ENCODE assay signal across 1 cellular context in the genomic region with DNA sequence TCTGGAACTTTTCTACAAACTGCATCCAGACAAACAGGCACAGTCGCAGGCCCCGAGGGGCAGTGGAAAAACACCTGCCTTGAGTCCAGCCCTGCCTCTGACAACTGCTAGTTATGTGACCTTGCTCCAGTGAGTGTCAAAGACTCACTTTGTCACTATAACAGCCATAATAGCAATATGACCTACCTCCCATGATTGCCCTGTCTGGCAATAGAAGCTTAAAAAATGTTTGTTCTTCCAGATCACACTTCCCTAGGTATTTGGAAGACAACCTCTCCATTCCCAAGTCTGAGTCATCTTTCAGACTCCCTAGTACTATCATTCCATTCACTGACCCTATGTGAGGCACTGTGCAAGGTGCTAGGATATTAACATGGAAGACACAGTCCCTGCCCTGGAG.
A peak's percentile ranks its signal among the peaks of the same experiment; 100 is the strongest.
TF ChIP-seq lines count a peak whose summit lies in the region.

No MANE protein-coding gene starts in this region.

TF ChIP-seq in HepG2, 621 proteins besides CTCF, POLR2A, EP300 and RAD21 (continued from another document and continues in another):
- TF ChIP-seq, protein P1, sequence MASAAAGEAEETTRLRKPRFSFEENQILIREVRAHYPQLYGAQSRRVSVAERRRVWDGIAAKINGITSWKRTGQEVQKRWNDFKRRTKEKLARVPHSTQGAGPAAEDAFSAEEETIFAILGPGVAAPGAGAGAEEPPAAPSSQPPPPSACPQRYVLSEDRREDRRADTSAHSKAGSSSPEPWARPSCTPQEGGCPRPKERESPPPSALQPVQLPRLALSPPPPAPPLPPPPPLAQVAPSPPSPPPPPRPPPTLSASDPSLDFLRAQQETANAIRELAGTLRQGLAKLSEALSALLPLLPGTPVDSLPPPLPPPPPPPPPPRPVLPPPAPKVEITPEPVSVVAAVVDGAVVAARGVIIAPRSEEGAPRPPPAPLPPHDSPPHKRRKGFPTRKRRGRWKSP (CRISPR knock-in tag; IDR thresholded peaks at IDR 0.05), result no peak
- no peak for TF ChIP-seq PAX8 (CRISPR knock-in tag; IDR thresholded peaks at IDR 0.05; ENCODE audit: borderline replicate concordance)
- TF ChIP-seq, protein P2, sequence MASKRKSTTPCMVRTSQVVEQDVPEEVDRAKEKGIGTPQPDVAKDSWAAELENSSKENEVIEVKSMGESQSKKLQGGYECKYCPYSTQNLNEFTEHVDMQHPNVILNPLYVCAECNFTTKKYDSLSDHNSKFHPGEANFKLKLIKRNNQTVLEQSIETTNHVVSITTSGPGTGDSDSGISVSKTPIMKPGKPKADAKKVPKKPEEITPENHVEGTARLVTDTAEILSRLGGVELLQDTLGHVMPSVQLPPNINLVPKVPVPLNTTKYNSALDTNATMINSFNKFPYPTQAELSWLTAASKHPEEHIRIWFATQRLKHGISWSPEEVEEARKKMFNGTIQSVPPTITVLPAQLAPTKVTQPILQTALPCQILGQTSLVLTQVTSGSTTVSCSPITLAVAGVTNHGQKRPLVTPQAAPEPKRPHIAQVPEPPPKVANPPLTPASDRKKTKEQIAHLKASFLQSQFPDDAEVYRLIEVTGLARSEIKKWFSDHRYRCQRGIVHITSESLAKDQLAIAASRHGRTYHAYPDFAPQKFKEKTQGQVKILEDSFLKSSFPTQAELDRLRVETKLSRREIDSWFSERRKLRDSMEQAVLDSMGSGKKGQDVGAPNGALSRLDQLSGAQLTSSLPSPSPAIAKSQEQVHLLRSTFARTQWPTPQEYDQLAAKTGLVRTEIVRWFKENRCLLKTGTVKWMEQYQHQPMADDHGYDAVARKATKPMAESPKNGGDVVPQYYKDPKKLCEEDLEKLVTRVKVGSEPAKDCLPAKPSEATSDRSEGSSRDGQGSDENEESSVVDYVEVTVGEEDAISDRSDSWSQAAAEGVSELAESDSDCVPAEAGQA (IDR thresholded peaks at IDR 0.05; ENCODE audit: low read depth), result no peak
- TF ChIP-seq, protein P2 (CRISPR knock-in tag; IDR thresholded peaks at IDR 0.05; ENCODE audit: borderline replicate concordance), result no peak
- no peak for TF ChIP-seq KMT2B (CRISPR knock-in tag; IDR thresholded peaks at IDR 0.05)
- TF ChIP-seq ZNF124 (CRISPR knock-in tag; IDR thresholded peaks at IDR 0.05), result no peak
- TF ChIP-seq, protein P3, sequence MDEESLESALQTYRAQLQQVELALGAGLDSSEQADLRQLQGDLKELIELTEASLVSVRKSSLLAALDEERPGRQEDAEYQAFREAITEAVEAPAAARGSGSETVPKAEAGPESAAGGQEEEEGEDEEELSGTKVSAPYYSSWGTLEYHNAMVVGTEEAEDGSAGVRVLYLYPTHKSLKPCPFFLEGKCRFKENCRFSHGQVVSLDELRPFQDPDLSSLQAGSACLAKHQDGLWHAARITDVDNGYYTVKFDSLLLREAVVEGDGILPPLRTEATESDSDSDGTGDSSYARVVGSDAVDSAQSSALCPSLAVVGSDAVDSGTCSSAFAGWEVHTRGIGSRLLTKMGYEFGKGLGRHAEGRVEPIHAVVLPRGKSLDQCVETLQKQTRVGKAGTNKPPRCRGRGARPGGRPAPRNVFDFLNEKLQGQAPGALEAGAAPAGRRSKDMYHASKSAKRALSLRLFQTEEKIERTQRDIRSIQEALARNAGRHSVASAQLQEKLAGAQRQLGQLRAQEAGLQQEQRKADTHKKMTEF (CRISPR knock-in tag; IDR thresholded peaks at IDR 0.05), result no peak
- no peak for TF ChIP-seq ZNF121 (CRISPR knock-in tag; IDR thresholded peaks at IDR 0.05)
- no peak for TF ChIP-seq ZNF75D (CRISPR knock-in tag; IDR thresholded peaks at IDR 0.05; ENCODE audit: borderline replicate concordance)
- TF ChIP-seq SOX13 (IDR thresholded peaks at IDR 0.05), result no peak
- peak in 1 of 2 experiments; percentile 35; a peak in 1 of 4 replicates for TF ChIP-seq SOX13 (CRISPR knock-in tag; conservative IDR thresholded peaks at IDR 0.05 in 1 of 2, IDR thresholded peaks at IDR 0.05 in 1 of 2)
- no peak for TF ChIP-seq MAZ (IDR thresholded peaks at IDR 0.05; ENCODE audit: borderline replicate concordance, low read depth, low read length)
- no peak for TF ChIP-seq MAZ (CRISPR knock-in tag; IDR thresholded peaks at IDR 0.05; ENCODE audit: low read depth)
- no peak for TF ChIP-seq SRF (IDR thresholded peaks at IDR 0.05; ENCODE audit: low read depth, low read length)
- TF ChIP-seq ZNF292 (CRISPR knock-in tag; IDR thresholded peaks at IDR 0.05; ENCODE audit: borderline replicate concordance, low read depth), result no peak
- TF ChIP-seq, protein P4, sequence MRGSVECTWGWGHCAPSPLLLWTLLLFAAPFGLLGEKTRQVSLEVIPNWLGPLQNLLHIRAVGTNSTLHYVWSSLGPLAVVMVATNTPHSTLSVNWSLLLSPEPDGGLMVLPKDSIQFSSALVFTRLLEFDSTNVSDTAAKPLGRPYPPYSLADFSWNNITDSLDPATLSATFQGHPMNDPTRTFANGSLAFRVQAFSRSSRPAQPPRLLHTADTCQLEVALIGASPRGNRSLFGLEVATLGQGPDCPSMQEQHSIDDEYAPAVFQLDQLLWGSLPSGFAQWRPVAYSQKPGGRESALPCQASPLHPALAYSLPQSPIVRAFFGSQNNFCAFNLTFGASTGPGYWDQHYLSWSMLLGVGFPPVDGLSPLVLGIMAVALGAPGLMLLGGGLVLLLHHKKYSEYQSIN (CRISPR knock-in tag; IDR thresholded peaks at IDR 0.05; ENCODE audit: borderline replicate concordance), result no peak
- TF ChIP-seq, protein P5, sequence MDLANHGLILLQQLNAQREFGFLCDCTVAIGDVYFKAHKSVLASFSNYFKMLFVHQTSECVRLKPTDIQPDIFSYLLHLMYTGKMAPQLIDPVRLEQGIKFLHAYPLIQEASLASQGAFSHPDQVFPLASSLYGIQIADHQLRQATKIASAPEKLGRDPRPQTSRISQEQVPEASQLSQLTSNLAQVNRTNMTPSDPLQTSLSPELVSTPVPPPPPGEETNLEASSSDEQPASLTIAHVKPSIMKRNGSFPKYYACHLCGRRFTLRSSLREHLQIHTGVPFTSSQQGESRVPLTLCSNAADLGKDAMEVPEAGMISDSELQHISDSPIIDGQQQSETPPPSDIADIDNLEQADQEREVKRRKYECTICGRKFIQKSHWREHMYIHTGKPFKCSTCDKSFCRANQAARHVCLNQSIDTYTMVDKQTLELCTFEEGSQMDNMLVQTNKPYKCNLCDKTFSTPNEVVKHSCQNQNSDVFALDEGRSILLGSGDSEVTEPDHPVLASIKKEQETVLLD (CRISPR knock-in tag; IDR thresholded peaks at IDR 0.05; ENCODE audit: low read depth), result no peak
- TF ChIP-seq, protein P6, sequence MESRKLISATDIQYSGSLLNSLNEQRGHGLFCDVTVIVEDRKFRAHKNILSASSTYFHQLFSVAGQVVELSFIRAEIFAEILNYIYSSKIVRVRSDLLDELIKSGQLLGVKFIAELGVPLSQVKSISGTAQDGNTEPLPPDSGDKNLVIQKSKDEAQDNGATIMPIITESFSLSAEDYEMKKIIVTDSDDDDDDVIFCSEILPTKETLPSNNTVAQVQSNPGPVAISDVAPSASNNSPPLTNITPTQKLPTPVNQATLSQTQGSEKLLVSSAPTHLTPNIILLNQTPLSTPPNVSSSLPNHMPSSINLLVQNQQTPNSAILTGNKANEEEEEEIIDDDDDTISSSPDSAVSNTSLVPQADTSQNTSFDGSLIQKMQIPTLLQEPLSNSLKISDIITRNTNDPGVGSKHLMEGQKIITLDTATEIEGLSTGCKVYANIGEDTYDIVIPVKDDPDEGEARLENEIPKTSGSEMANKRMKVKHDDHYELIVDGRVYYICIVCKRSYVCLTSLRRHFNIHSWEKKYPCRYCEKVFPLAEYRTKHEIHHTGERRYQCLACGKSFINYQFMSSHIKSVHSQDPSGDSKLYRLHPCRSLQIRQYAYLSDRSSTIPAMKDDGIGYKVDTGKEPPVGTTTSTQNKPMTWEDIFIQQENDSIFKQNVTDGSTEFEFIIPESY (CRISPR knock-in tag; IDR thresholded peaks at IDR 0.05), result no peak
- TF ChIP-seq ZNF224 (CRISPR knock-in tag; IDR thresholded peaks at IDR 0.05), result no peak
- no peak for TF ChIP-seq JARID2 (CRISPR knock-in tag; IDR thresholded peaks at IDR 0.05; ENCODE audit: insufficient replicate concordance)
- no peak for TF ChIP-seq ZNF274 (CRISPR knock-in tag; IDR thresholded peaks at IDR 0.05)
- no peak for TF ChIP-seq NPAS2 (CRISPR knock-in tag; IDR thresholded peaks at IDR 0.05; ENCODE audit: borderline replicate concordance)
- no peak for TF ChIP-seq HDAC2 (CRISPR knock-in tag; IDR thresholded peaks at IDR 0.05)
- TF ChIP-seq YY1 (IDR thresholded peaks at IDR 0.05; ENCODE audit: insufficient read depth, insufficient replicate concordance, low read depth, low read length), result no peak
- 0 out of 2 replicates have a peak, but pooled peaks have one; percentile 22 for TF ChIP-seq NKX3-1 (CRISPR knock-in tag; IDR thresholded peaks at IDR 0.05)
- TF ChIP-seq ZNF598 (CRISPR knock-in tag; IDR thresholded peaks at IDR 0.05; ENCODE audit: borderline replicate concordance), result no peak
- TF ChIP-seq, protein P7, sequence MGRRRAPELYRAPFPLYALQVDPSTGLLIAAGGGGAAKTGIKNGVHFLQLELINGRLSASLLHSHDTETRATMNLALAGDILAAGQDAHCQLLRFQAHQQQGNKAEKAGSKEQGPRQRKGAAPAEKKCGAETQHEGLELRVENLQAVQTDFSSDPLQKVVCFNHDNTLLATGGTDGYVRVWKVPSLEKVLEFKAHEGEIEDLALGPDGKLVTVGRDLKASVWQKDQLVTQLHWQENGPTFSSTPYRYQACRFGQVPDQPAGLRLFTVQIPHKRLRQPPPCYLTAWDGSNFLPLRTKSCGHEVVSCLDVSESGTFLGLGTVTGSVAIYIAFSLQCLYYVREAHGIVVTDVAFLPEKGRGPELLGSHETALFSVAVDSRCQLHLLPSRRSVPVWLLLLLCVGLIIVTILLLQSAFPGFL (CRISPR knock-in tag; IDR thresholded peaks at IDR 0.05), result no peak
- no peak for TF ChIP-seq ZFAT (CRISPR knock-in tag; conservative IDR thresholded peaks at IDR 0.05)
- no peak for TF ChIP-seq ZNF615 (CRISPR knock-in tag; IDR thresholded peaks at IDR 0.05; ENCODE audit: borderline replicate concordance)
- TF ChIP-seq ZNF331 (CRISPR knock-in tag; IDR thresholded peaks at IDR 0.05), result 0 out of 2 replicates have a peak, but pooled peaks have one; percentile 34
- no peak for TF ChIP-seq TAF1 (CRISPR knock-in tag; IDR thresholded peaks at IDR 0.05)
- TF ChIP-seq NRL (CRISPR knock-in tag; IDR thresholded peaks at IDR 0.05; ENCODE audit: borderline replicate concordance), result no peak
- no peak for TF ChIP-seq MBNL3 (CRISPR knock-in tag; conservative IDR thresholded peaks at IDR 0.05)
- TF ChIP-seq, protein P8, sequence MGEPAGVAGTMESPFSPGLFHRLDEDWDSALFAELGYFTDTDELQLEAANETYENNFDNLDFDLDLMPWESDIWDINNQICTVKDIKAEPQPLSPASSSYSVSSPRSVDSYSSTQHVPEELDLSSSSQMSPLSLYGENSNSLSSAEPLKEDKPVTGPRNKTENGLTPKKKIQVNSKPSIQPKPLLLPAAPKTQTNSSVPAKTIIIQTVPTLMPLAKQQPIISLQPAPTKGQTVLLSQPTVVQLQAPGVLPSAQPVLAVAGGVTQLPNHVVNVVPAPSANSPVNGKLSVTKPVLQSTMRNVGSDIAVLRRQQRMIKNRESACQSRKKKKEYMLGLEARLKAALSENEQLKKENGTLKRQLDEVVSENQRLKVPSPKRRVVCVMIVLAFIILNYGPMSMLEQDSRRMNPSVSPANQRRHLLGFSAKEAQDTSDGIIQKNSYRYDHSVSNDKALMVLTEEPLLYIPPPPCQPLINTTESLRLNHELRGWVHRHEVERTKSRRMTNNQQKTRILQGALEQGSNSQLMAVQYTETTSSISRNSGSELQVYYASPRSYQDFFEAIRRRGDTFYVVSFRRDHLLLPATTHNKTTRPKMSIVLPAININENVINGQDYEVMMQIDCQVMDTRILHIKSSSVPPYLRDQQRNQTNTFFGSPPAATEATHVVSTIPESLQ (CRISPR knock-in tag; conservative IDR thresholded peaks at IDR 0.05), result no peak
- TF ChIP-seq TBX3 (IDR thresholded peaks at IDR 0.05; ENCODE audit: borderline replicate concordance), result no peak; the same call in 1 of the 2 replicates
- no peak for TF ChIP-seq SP1 (IDR thresholded peaks at IDR 0.05)
- TF ChIP-seq SP1 (CRISPR knock-in tag; IDR thresholded peaks at IDR 0.05), result no peak
- TF ChIP-seq KLF16 (CRISPR knock-in tag; IDR thresholded peaks at IDR 0.05), result no peak
- no peak for TF ChIP-seq NFYB (CRISPR knock-in tag; IDR thresholded peaks at IDR 0.05)
